Comparison of ENCODE assay signal across 9 cellular contexts in genomic region chr19:40797963-40798222, GRCh38. TPM values are rescaled to one million over a fixed set of nuclear protein-coding genes. Genes with fewer than 3 reads are reported as not detected.
DNase-seq lines count a peak whose midpoint lies in the region; ATAC-seq and TF ChIP-seq lines count a peak whose summit lies in the region.
"Had no signal": no experiment of that assay in that cellular context is flagged by ENCODE, and none has a peak within 500 bp of the region (broad histone marks: within the 10 kb centered on the region; RNA-seq: fewer than 3 reads in every experiment).

No MANE protein-coding gene starts in this region.

- POLR2A ChIA-PET in MCF 10A (lab: Yijun Ruan, JAX) = interaction anchor here (0.7 to 3.5 kb wide), 11 partner anchors 10 to 425 kb away, joined by 3 to 57 read pairs (median 6); partner anchors contain the start of genes ACTMAP, COQ8B, ITPKC and RAB4B

- ATAC-seq in Right ventricle myocardium superior (ENCODE audit: poor library complexity) (no peak), aorta (ENCODE audit: low FRiP score) (no peak), HG02938 (IDR thresholded peaks at IDR 0.05; ENCODE audit: unreplicated experiment) (no peak), HG02571 (IDR thresholded peaks at IDR 0.05; ENCODE audit: unreplicated experiment) (no peak)

- peak overlapping the region; percentile 99 for H3K27ac ChIP-seq in left ventricle myocardium inferior (replicated peaks)
- H3K27ac ChIP-seq in mucosa of rectum (ENCODE audit: low read depth in 2 of 2, low read length in 2 of 2) = peak overlapping the region; percentile 93
- peak overlapping the region; percentile 6 to 81 for H3K27ac ChIP-seq in aorta (ENCODE audit: low read depth in 1 of 2, low read length in 2 of 2)

- H3K36me3 ChIP-seq in left ventricle myocardium inferior = peaks cover 24% of the 10 kb centered on the region
- peaks cover 13 to 21% of the 10 kb centered on the region in 2 donors for H3K36me3 ChIP-seq in mucosa of rectum (ENCODE audit: control insufficient read depth in 2 of 2, insufficient read depth in 2 of 2, low read length in 2 of 2)
- H3K36me3 ChIP-seq in aorta (ENCODE audit: control insufficient read depth in 1 of 2, insufficient read depth in 2 of 2, low read length in 1 of 2) = peaks cover 0 to 4% of the 10 kb centered on the region in 2 donors

- H3K4me3 ChIP-seq in left ventricle myocardium inferior (peak overlapping the region; percentile 97), mucosa of rectum (ENCODE audit: low read length in 2 of 2) (peak overlapping the region; percentile 71 to 78), aorta (ENCODE audit: low read length in 2 of 2) (no peak overlapping the region)

- intact Hi-C loops in left ventricle myocardium inferior (cut with micrococcal nuclease) (no loop called here), Right ventricle myocardium superior (cut with DNase I) (loop anchor here (1.0 kb wide), 1 partner anchor 20 kb away; the partner anchor contains the start of gene RAB4B), MCF 10A (cut with micrococcal nuclease) (loop anchor here (1.0 kb wide), 1 partner anchor 80 kb away; no protein-coding TSS in a partner anchor), aorta (cut with DNase I) (loop anchor here (2.0 to 5.0 kb wide), 3 partner anchors 46 to 81 kb away; partner anchors contain the start of genes ACTMAP (in 2 of the 2), SNRPA (in 2 of the 2), COQ8B (in 1 of the 2) and ITPKC (in 1 of the 2))

- peaks cover 44% of the 10 kb centered on the region for H3K4me1 ChIP-seq in left ventricle myocardium inferior
- H3K4me1 ChIP-seq in mucosa of rectum (ENCODE audit: control insufficient read depth in 2 of 2, insufficient read depth in 2 of 2, low read length in 2 of 2) = peaks cover 42% of the 10 kb centered on the region in 2 donors
- no peaks in the 10 kb centered on the region for H3K4me1 ChIP-seq in aorta (ENCODE audit: control insufficient read depth in 1 of 2, insufficient read depth in 2 of 2, low read length in 2 of 2)

- 50 to 55% methylated on average over 4 of the region's 4 CpGs for WGBS in aorta, 2 donors

- peak overlapping the region; percentile 68 to 79 for H3K9ac ChIP-seq in mucosa of rectum (ENCODE audit: low read depth in 1 of 2, low read length in 2 of 2)

- no peaks in the 10 kb centered on the region for H3K27me3 ChIP-seq in left ventricle myocardium inferior (ENCODE audit: low read depth)
- H3K27me3 ChIP-seq in mucosa of rectum (ENCODE audit: control insufficient read depth in 2 of 2, insufficient read depth in 2 of 2, low read length in 2 of 2) = no peaks in the 10 kb centered on the region
- H3K27me3 ChIP-seq in aorta (ENCODE audit: control insufficient read depth in 1 of 2, insufficient read depth in 2 of 2, low read length in 1 of 2) = no peaks in the 10 kb centered on the region

- peak overlapping the region; percentile 86 for H3K4me3 Mint-ChIP-seq in MCF 10A (ENCODE audit: unreplicated experiment)

- DNase-seq in left ventricle myocardium inferior (no peak), Right ventricle myocardium superior (no peak), MCF 10A (ENCODE audit: unreplicated experiment) (no peak), aorta (no peak), pons (ENCODE audit: low spot score) (no peak)

- H3K27ac Mint-ChIP-seq in MCF 10A (ENCODE audit: low read depth, unreplicated experiment) = peak overlapping the region; percentile 93

- CTCF ChIA-PET in MCF 10A (lab: Yijun Ruan, JAX) = interaction anchor here (0.5 to 1.5 kb wide), 4 partner anchors 19 to 439 kb away, joined by 3 to 5 read pairs (median 4); partner anchors contain the start of gene RAB4B

- H3K4me1 Mint-ChIP-seq in MCF 10A (ENCODE audit: insufficient read depth, unreplicated experiment) = peaks cover 30% of the 10 kb centered on the region

- peaks cover 20% of the 10 kb centered on the region for H3K36me3 Mint-ChIP-seq in MCF 10A (ENCODE audit: insufficient read depth, unreplicated experiment)

- no peak for TF ChIP-seq CTCF in left ventricle myocardium inferior (IDR thresholded peaks at IDR 0.05; ENCODE audit: borderline replicate concordance)
- TF ChIP-seq CTCF in MCF 10A (IDR thresholded peaks at IDR 0.05; ENCODE audit: unreplicated experiment) = no peak

- no peaks in the 10 kb centered on the region for H3K27me3 Mint-ChIP-seq in MCF 10A (ENCODE audit: insufficient read depth, unreplicated experiment)

- H3K9me3 ChIP-seq in left ventricle myocardium inferior (replicated peaks) (no peaks in the 10 kb centered on the region), mucosa of rectum (ENCODE audit: control insufficient read depth in 2 of 2, low read length in 2 of 2) (no peaks in the 10 kb centered on the region), aorta (ENCODE audit: control insufficient read depth, low read length) (no peaks in the 10 kb centered on the region)

- H3K9me3 Mint-ChIP-seq in MCF 10A (ENCODE audit: unreplicated experiment) = no peaks in the 10 kb centered on the region

- no TSS peak for BruUV-seq in MCF 10A (replicated peaks; lab: Mats Ljungman, UMichigan)

RNA-seq across cellular contexts. Expression of gene EGLN2, which starts 1.1 kb away (rescaled TPM):
- 47.8 TPM for total RNA-seq in left ventricle myocardium inferior
- total RNA-seq in Right ventricle myocardium superior = 65.4 TPM
- total RNA-seq in MCF 10A (2022) = 55.6 and 62.7 TPM in 2 replicates
- 100 to 1,000 TPM in 1 of 2 donors, 10 to 100 TPM in 1; 85.7 to 102 TPM for total RNA-seq in aorta
- polyA plus RNA-seq in aorta = 100 to 1,000 TPM in 1 of 2 donors, 10 to 100 TPM in 1; 60.0 to 120 TPM

RNA-seq across cellular contexts. Expression of gene RAB4B, which starts 19.8 kb away (rescaled TPM):
- 13.5 TPM for total RNA-seq in left ventricle myocardium inferior
- total RNA-seq in Right ventricle myocardium superior = 12.6 TPM
- total RNA-seq in MCF 10A (2022) = 10.1 and 13.2 TPM in 2 replicates
- total RNA-seq in aorta = 10 to 100 TPM; 28.1 to 33.3 TPM
- 10 to 100 TPM; 19.3 to 67.2 TPM for polyA plus RNA-seq in aorta

RNA-seq across cellular contexts. Expression of gene MIA, which starts 22.6 kb away (rescaled TPM):
- total RNA-seq in left ventricle myocardium inferior (not detected), Right ventricle myocardium superior (not detected), MCF 10A (2022) (0.70 TPM in 1 of 2 replicates, not detected in the other), aorta (1 to 10 TPM; 1.7 to 3.6 TPM)
- polyA plus RNA-seq in aorta = not detected
- total RNA-seq: LHCN-M2 had no signal

RNA-seq across cellular contexts. Expression of gene SNRPA, which starts 46.9 kb away (rescaled TPM):
- total RNA-seq in left ventricle myocardium inferior = 27.9 TPM
- 27.7 TPM for total RNA-seq in Right ventricle myocardium superior
- 108 and 160 TPM in 2 replicates for total RNA-seq in MCF 10A (2022)
- total RNA-seq in aorta = 10 to 100 TPM; 40.5 to 47.2 TPM
- 10 to 100 TPM; 26.7 to 49.1 TPM for polyA plus RNA-seq in aorta

RNA-seq across cellular contexts. Expression of gene ACTMAP, which starts 47.6 kb away (rescaled TPM):
- 7.4 TPM for total RNA-seq in left ventricle myocardium inferior
- total RNA-seq in Right ventricle myocardium superior = 5.2 TPM
- total RNA-seq in MCF 10A (2022) = 19.3 and 21.2 TPM in 2 replicates
- total RNA-seq in aorta = 1 to 10 TPM; 4.2 to 6.1 TPM
- 1 to 10 TPM in 1 of 2 donors, under 1 TPM in 1; 0.88 to 3.2 TPM for polyA plus RNA-seq in aorta

Comparison
In these comparisons a context has a peak if more than half of its experiments do, and no peak if none do; other contexts are left out.
1. H3K27ac ChIP-seq: peak in every context shown above with its lines; median percentile 99 in left ventricle myocardium inferior; 93 in mucosa of rectum; 44 in aorta.
2. H3K4me3 ChIP-seq: peak in left ventricle myocardium inferior (single experiment) and mucosa of rectum (2 of 2); none in aorta (0 of 2).